In genomic region chr12:18559242-18559641, GRCh38 we compare ENCODE assay signal across 25 cellular contexts.
"Had no signal": no experiment of that assay in that cellular context is flagged by ENCODE, and none has a peak within 500 bp of the region (broad histone marks: within the 10 kb centered on the region; RNA-seq: fewer than 3 reads in every experiment).

No MANE protein-coding gene starts in this region.

- H3K27ac ChIP-seq: neural progenitor cell, ovary, parathyroid adenoma, psoas muscle, right lobe of liver, sigmoid colon, stomach, thoracic aorta, thyroid gland, tibial nerve, upper lobe of left lung, vagina had no signal

- H3K36me3 ChIP-seq: neural progenitor cell, ovary, sigmoid colon, thoracic aorta, thyroid gland, tibial nerve, upper lobe of left lung, vagina had no signal

- ATAC-seq: natural killer cell; psoas muscle; right cardiac atrium; stimulated activated effector memory CD8-positive, alpha-beta T cell treated with anti-CD3 and anti-CD28 coated beads, Interleukin-12 subunit alpha, Interleukin-12 subunit beta, amount 100 ng/mL, for 72 hours; stimulated activated naive B cell treated with anti-CD40 and anti-IgM and Interleukin-4, amounts not matched to agents 10 μg/mL and 1 μg/mL and 100 μg/mL, for 72 hours had no signal

- H3K4me1 ChIP-seq: parathyroid adenoma, psoas muscle, right lobe of liver, sigmoid colon, stomach, thyroid gland, tibial nerve, upper lobe of left lung, vagina had no signal

- H3K27me3 ChIP-seq: neural progenitor cell, ovary, right lobe of liver, sigmoid colon, stomach, thyroid gland, tibial nerve, upper lobe of left lung, vagina had no signal

- H3K9me3 ChIP-seq: ovary, psoas muscle, right lobe of liver, sigmoid colon, thoracic aorta, thyroid gland, tibial nerve, upper lobe of left lung, vagina had no signal

- DNase-seq: natural killer cell; occipital lobe; ovary; posterior cingulate gyrus; psoas muscle; right cardiac atrium; right lobe of liver; sigmoid colon; small intestine; stimulated activated CD4-positive, alpha-beta T cell treated with anti-CD3 and anti-CD28 coated beads, Interleukin-15, amount 100 ng/mL, for 24 hours; stimulated activated CD4-positive, alpha-beta T cell treated with anti-CD3 and anti-CD28 coated beads, Interleukin-2, amount 100 ng/mL, for 24 hours; stimulated activated CD4-positive, alpha-beta T cell treated with anti-CD3 and anti-CD28 coated beads, Interleukin-2, amount 100 ng/mL, for 48 hours; stimulated activated CD4-positive, alpha-beta T cell treated with anti-CD3 and anti-CD28 coated beads, Interleukin-4, amount 100 ng/mL, for 24 hours; stimulated activated naive B cell treated with anti-CD40 and anti-IgM and Interleukin-4, amounts not matched to agents 10 μg/mL and 1 μg/mL and 100 μg/mL, for 72 hours; stimulated activated naive CD4-positive, alpha-beta T cell treated with Interleukin-2 at 50 U/mL for 16 hours; stomach; thyroid gland; trophoblast cell; upper lobe of left lung had no signal

- H3K4me3 ChIP-seq: neural progenitor cell, ovary, psoas muscle, right lobe of liver, sigmoid colon, stomach, thoracic aorta, thyroid gland, tibial nerve, upper lobe of left lung, vagina had no signal
